Comparison of ENCODE assay signal across 11 cellular contexts in the genomic region with DNA sequence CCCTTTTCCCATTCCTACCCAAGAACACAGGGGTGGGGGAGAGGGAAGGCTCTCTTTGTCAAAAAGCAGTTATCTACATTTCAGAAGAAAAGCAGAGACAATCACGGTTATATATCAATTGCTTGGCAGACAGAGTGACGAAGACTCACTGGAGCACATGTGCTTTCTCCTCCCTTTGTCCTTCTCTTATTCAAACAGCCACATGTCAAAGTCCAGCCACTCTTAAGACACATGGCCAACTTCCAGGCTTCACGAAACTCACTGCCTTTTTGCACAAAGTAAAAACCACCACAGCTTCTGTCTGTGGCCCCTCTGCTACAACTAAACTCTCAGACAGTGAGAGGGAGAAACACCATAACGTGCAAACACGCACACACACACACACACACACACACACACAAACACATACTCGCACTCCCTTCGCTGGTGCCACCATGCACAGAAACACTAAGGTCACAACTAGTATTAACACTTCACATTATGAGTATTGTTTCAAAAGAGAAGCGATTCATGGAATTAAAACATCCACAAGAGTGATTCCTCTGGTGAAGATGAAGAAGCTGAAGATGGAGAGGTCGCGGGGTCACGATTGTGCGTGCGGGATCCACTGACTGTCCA. TPM values are rescaled to one million over a fixed set of nuclear protein-coding genes. Genes with fewer than 3 reads are reported as not detected.
DNase-seq lines count a peak whose midpoint lies in the region; ATAC-seq, FAIRE-seq and TF ChIP-seq lines count a peak whose summit lies in the region.
"Had no signal": no experiment of that assay in that cellular context is flagged by ENCODE, and none has a peak within 500 bp of the region (broad histone marks: within the 10 kb centered on the region; RNA-seq: fewer than 3 reads in every experiment).

No MANE protein-coding gene starts in this region.

- H3K36me3 ChIP-seq in muscle layer of duodenum (ENCODE audit: control insufficient read depth in 1 of 2, insufficient read depth in 2 of 2, low read length in 2 of 2) (peaks cover 14 to 64% of the 10 kb centered on the region in 2 donors), gastroesophageal sphincter (peaks cover 0 to 77% of the 10 kb centered on the region in 2 donors), endodermal cell (ENCODE audit: control insufficient read depth, insufficient read depth, low read length) (peaks cover 52% of the 10 kb centered on the region)

- H3K36me3 Mint-ChIP-seq in brain (peaks cover 46% of the 10 kb centered on the region), endodermal cell (ENCODE audit: low read depth) (peaks cover 36% of the 10 kb centered on the region)

- H3K4me3 ChIP-seq in muscle layer of duodenum (ENCODE audit: low read depth in 1 of 2, low read length in 2 of 2) (no peak overlapping the region), gastroesophageal sphincter (no peak overlapping the region), endodermal cell (ENCODE audit: low read length) (no peak overlapping the region)

- DNase-seq in HTR-8/SVneo (ENCODE audit: insufficient read length, low spot score) (no peak), endodermal cell (no peak)
- DNase-seq: activated CD8-positive, alpha-beta memory T cell treated with anti-CD3 and anti-CD28 coated beads, Interleukin-2, amount 50 U/mL, for 4 hours; effector CD8-positive, alpha-beta T cell had no signal

- H3K9ac ChIP-seq in endodermal cell (ENCODE audit: extremely low read depth, low read length, poor library complexity, severe bottlenecking), result no peak overlapping the region

- 77 to 80% methylated on average over 8 to 11 of the region's 13 CpGs for WGBS in gastroesophageal sphincter (ENCODE audit: low coverage in 1 of 2), 2 donors
- WGBS in endodermal cell (ENCODE audit: insufficient coverage in 1 of 2, insufficient read length in 1 of 2), 2 experiments, result 91 to 92% methylated on average over 4 to 13 of the region's 13 CpGs

- no peaks in the 10 kb centered on the region for H3K4me1 Mint-ChIP-seq in brain
- H3K4me1 Mint-ChIP-seq in endodermal cell, result peaks cover 5% of the 10 kb centered on the region

- H3K9me3 ChIP-seq in muscle layer of duodenum (ENCODE audit: control insufficient read depth in 1 of 2, low read length in 2 of 2) (no peaks in the 10 kb centered on the region), gastroesophageal sphincter (no peaks in the 10 kb centered on the region), endodermal cell (ENCODE audit: control insufficient read depth, low read length) (no peaks in the 10 kb centered on the region)

- H3K4me1 ChIP-seq in muscle layer of duodenum (ENCODE audit: control insufficient read depth in 1 of 2, insufficient read depth in 2 of 2, low read length in 2 of 2) (no peaks in the 10 kb centered on the region), gastroesophageal sphincter (no peaks in the 10 kb centered on the region), endodermal cell (ENCODE audit: control insufficient read depth, insufficient read depth, low read length) (no peaks in the 10 kb centered on the region)

- H3K27me3 ChIP-seq in muscle layer of duodenum (ENCODE audit: low read depth, low read length), result no peaks in the 10 kb centered on the region
- no peaks in the 10 kb centered on the region for H3K27me3 ChIP-seq in gastroesophageal sphincter
- no peaks in the 10 kb centered on the region for H3K27me3 ChIP-seq in endodermal cell (ENCODE audit: control insufficient read depth, insufficient read depth, low read length, poor library complexity, severe bottlenecking)

- no peak for ATAC-seq in gastroesophageal sphincter
- ATAC-seq in GM18517 (IDR thresholded peaks at IDR 0.05; ENCODE audit: unreplicated experiment), result no peak

- peak; percentile 49 for FAIRE-seq in HTR-8/SVneo (lab: Jason Lieb, UNC)

- no peak overlapping the region for H3K4me3 Mint-ChIP-seq in brain
- H3K4me3 Mint-ChIP-seq in endodermal cell, result no peak overlapping the region
- H3K4me3 Mint-ChIP-seq: T-helper 2 cell treated with Interferon-gamma antibody and Interleukin-4, amounts not matched to agents 5 μg/mL and 100 μg/mL, for 36 hours had no signal

- no peak for TF ChIP-seq EP300 in gastroesophageal sphincter (IDR thresholded peaks at IDR 0.05)

- H3K27ac ChIP-seq in muscle layer of duodenum (ENCODE audit: low read length) (peak overlapping the region; percentile 14), gastroesophageal sphincter (no peak overlapping the region), endodermal cell (ENCODE audit: low read depth, low read length) (no peak overlapping the region)

- no peaks in the 10 kb centered on the region for H3K9me3 Mint-ChIP-seq in brain
- no peaks in the 10 kb centered on the region for H3K9me3 Mint-ChIP-seq in endodermal cell
- H3K9me3 Mint-ChIP-seq: T-helper 2 cell treated with Interferon-gamma antibody and Interleukin-4, amounts not matched to agents 5 μg/mL and 100 μg/mL, for 36 hours had no signal

- no peak for TF ChIP-seq POLR2A in gastroesophageal sphincter (IDR thresholded peaks at IDR 0.05)

- H3K27me3 Mint-ChIP-seq in brain, result no peaks in the 10 kb centered on the region
- H3K27me3 Mint-ChIP-seq in endodermal cell (ENCODE audit: insufficient read depth), result no peaks in the 10 kb centered on the region

- H3K27ac Mint-ChIP-seq in brain (peak overlapping the region in 4 of 5 experiments; percentile 0 to 25 (median 17)), endodermal cell (no peak overlapping the region)
- H3K27ac Mint-ChIP-seq: T-helper 2 cell treated with Interferon-gamma antibody and Interleukin-4, amounts not matched to agents 5 μg/mL and 100 μg/mL, for 36 hours had no signal

- TF ChIP-seq CTCF in brain (conservative IDR thresholded peaks at IDR 0.05) (no peak), gastroesophageal sphincter (IDR thresholded peaks at IDR 0.05) (no peak), endodermal cell (conservative IDR thresholded peaks at IDR 0.05) (no peak)

RNA-seq across cellular contexts. Expression of gene GHDC, which starts 7.0 kb away (rescaled TPM):
- polyA plus RNA-seq in brain (ENCODE audit: insufficient read depth, low read depth, low replicate concordance), result 38.9 TPM
- total RNA-seq in gastroesophageal sphincter, result 10 to 100 TPM; 18.8 to 30.8 (median 21.8) TPM
- total RNA-seq in endodermal cell, result 1 to 10 TPM; 4.4 to 8.4 TPM
- 9.1 TPM for polyA plus RNA-seq in endodermal cell (2013, experiment 1 of 2)
- 8.2 TPM for polyA plus RNA-seq in endodermal cell (2013, experiment 2 of 2)

RNA-seq across cellular contexts. Expression of gene HCRT, which starts 16.0 kb away (rescaled TPM):
- not detected for polyA plus RNA-seq in brain (ENCODE audit: insufficient read depth, low read depth, low replicate concordance)
- total RNA-seq in gastroesophageal sphincter (not detected), endodermal cell (not detected)
- not detected for polyA plus RNA-seq in endodermal cell (2013, experiment 1 of 2)
- 0.75 TPM for polyA plus RNA-seq in endodermal cell (2013, experiment 2 of 2)
- total RNA-seq: glomerular endothelial cell, osteocyte had no signal

RNA-seq across cellular contexts. Expression of gene KCNH4, which starts 20.3 kb away (rescaled TPM):
- 0.88 TPM for polyA plus RNA-seq in brain (ENCODE audit: insufficient read depth, low read depth, low replicate concordance)
- under 1 TPM in 3 of 4 donors, not detected in 1; 0.16 to 0.27 (median 0.17) TPM for total RNA-seq in gastroesophageal sphincter
- total RNA-seq in endodermal cell, result not detected
- polyA plus RNA-seq in endodermal cell (2013, experiment 1 of 2), result 0.36 TPM
- 0.12 TPM for polyA plus RNA-seq in endodermal cell (2013, experiment 2 of 2)
- total RNA-seq: osteocyte had no signal

RNA-seq across cellular contexts. Expression of gene RAB5C, which starts 46.5 kb away (rescaled TPM):
- polyA plus RNA-seq in brain (ENCODE audit: insufficient read depth, low read depth, low replicate concordance), result 255 TPM
- total RNA-seq in gastroesophageal sphincter (100 to 1,000 TPM in 3 of 4 donors, 10 to 100 TPM in 1; 91.7 to 122 (median 108) TPM), endodermal cell (10 to 100 TPM; 61.0 to 67.8 TPM)
- polyA plus RNA-seq in endodermal cell (2013, experiment 1 of 2), result 87.7 TPM
- polyA plus RNA-seq in endodermal cell (2013, experiment 2 of 2), result 84.5 TPM
